1 cellular context compared by ENCODE assay signal in the genomic region with DNA sequence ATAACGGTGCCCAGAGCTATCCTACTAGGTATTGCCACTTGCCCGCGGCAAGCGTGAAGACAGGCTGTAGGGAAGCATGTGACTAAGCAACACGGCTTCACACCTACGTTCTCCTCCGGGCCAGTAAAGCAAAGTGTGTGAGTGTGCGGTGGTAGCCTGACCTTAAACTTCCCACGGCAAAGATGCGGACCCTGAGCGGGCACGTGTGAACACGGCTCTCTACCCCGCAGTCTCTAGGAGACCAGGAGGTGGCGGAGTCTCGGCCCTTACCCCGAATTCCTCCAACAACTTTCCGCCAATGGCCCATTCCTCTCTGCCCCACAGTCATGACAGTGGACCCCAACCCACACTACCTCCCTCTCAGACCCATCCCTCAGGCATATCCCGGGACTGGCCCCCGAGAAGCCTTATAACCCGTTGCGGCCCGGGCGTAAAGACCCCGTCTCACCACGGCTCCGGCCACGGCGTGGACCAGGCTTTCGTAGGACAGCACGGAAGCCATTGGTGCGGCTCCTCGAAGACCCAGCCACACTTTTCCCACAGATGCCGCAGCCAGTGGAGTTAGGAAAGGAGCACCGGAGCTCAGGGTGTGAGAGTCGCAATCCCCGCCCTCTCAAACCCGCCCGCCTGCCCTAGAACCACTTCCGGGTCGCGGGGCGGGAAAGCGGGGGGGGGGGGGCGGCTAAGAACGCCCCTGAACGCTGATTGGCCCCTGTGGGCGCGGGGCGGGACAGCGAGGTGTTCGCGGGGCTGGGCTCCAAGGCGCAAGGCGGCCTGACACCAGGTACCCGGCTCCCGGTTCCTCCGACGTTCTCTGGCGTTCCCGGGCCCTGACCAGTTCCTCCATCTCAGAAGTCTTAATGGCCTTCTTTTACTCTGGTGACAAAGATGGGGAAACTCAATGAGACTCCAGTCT.
TF ChIP-seq lines count a peak whose summit lies in the region.

A gene with protein sequence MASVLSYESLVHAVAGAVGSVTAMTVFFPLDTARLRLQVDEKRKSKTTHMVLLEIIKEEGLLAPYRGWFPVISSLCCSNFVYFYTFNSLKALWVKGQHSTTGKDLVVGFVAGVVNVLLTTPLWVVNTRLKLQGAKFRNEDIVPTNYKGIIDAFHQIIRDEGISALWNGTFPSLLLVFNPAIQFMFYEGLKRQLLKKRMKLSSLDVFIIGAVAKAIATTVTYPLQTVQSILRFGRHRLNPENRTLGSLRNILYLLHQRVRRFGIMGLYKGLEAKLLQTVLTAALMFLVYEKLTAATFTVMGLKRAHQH (minus strand): TSS at position 600 of the 916 bp plus-strand sequence. CDS start 98 bp downstream, at position 502.

TF ChIP-seq in HepG2, 621 proteins besides CTCF, POLR2A, EP300 and RAD21 (continued from another document and continues in another):
- TF ChIP-seq, protein P1, sequence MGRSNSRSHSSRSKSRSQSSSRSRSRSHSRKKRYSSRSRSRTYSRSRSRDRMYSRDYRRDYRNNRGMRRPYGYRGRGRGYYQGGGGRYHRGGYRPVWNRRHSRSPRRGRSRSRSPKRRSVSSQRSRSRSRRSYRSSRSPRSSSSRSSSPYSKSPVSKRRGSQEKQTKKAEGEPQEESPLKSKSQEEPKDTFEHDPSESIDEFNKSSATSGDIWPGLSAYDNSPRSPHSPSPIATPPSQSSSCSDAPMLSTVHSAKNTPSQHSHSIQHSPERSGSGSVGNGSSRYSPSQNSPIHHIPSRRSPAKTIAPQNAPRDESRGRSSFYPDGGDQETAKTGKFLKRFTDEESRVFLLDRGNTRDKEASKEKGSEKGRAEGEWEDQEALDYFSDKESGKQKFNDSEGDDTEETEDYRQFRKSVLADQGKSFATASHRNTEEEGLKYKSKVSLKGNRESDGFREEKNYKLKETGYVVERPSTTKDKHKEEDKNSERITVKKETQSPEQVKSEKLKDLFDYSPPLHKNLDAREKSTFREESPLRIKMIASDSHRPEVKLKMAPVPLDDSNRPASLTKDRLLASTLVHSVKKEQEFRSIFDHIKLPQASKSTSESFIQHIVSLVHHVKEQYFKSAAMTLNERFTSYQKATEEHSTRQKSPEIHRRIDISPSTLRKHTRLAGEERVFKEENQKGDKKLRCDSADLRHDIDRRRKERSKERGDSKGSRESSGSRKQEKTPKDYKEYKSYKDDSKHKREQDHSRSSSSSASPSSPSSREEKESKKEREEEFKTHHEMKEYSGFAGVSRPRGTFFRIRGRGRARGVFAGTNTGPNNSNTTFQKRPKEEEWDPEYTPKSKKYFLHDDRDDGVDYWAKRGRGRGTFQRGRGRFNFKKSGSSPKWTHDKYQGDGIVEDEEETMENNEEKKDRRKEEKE (IDR thresholded peaks at IDR 0.05) = no peak
- TF ChIP-seq ZNF12 (CRISPR knock-in tag; IDR thresholded peaks at IDR 0.05) = no peak
- TF ChIP-seq, protein P2, sequence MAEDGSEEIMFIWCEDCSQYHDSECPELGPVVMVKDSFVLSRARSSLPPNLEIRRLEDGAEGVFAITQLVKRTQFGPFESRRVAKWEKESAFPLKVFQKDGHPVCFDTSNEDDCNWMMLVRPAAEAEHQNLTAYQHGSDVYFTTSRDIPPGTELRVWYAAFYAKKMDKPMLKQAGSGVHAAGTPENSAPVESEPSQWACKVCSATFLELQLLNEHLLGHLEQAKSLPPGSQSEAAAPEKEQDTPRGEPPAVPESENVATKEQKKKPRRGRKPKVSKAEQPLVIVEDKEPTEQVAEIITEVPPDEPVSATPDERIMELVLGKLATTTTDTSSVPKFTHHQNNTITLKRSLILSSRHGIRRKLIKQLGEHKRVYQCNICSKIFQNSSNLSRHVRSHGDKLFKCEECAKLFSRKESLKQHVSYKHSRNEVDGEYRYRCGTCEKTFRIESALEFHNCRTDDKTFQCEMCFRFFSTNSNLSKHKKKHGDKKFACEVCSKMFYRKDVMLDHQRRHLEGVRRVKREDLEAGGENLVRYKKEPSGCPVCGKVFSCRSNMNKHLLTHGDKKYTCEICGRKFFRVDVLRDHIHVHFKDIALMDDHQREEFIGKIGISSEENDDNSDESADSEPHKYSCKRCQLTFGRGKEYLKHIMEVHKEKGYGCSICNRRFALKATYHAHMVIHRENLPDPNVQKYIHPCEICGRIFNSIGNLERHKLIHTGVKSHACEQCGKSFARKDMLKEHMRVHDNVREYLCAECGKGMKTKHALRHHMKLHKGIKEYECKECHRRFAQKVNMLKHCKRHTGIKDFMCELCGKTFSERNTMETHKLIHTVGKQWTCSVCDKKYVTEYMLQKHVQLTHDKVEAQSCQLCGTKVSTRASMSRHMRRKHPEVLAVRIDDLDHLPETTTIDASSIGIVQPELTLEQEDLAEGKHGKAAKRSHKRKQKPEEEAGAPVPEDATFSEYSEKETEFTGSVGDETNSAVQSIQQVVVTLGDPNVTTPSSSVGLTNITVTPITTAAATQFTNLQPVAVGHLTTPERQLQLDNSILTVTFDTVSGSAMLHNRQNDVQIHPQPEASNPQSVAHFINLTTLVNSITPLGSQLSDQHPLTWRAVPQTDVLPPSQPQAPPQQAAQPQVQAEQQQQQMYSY (CRISPR knock-in tag; IDR thresholded peaks at IDR 0.05) = no peak
- TF ChIP-seq, protein P3, sequence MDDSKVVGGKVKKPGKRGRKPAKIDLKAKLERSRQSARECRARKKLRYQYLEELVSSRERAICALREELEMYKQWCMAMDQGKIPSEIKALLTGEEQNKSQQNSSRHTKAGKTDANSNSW (CRISPR knock-in tag; IDR thresholded peaks at IDR 0.05; ENCODE audit: borderline replicate concordance) = no peak
- TF ChIP-seq, protein P4, sequence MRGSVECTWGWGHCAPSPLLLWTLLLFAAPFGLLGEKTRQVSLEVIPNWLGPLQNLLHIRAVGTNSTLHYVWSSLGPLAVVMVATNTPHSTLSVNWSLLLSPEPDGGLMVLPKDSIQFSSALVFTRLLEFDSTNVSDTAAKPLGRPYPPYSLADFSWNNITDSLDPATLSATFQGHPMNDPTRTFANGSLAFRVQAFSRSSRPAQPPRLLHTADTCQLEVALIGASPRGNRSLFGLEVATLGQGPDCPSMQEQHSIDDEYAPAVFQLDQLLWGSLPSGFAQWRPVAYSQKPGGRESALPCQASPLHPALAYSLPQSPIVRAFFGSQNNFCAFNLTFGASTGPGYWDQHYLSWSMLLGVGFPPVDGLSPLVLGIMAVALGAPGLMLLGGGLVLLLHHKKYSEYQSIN (CRISPR knock-in tag; IDR thresholded peaks at IDR 0.05; ENCODE audit: borderline replicate concordance) = no peak
- TF ChIP-seq STAT5B (CRISPR knock-in tag; IDR thresholded peaks at IDR 0.05) = no peak
- TF ChIP-seq ZNF10 (CRISPR knock-in tag; IDR thresholded peaks at IDR 0.05; ENCODE audit: borderline replicate concordance, low read depth) = 0 out of 2 replicates have a peak, but pooled peaks have one; percentile 36
- 0 out of 2 replicates have a peak, but pooled peaks have one; percentile 37 for TF ChIP-seq HOXA5 (CRISPR knock-in tag; IDR thresholded peaks at IDR 0.05)
- TF ChIP-seq TOPORS (CRISPR knock-in tag; IDR thresholded peaks at IDR 0.05) = no peak
- TF ChIP-seq ZNF839 (CRISPR knock-in tag; IDR thresholded peaks at IDR 0.05; ENCODE audit: borderline replicate concordance) = no peak
- no peak for TF ChIP-seq ZNF382 (CRISPR knock-in tag; IDR thresholded peaks at IDR 0.05; ENCODE audit: borderline replicate concordance)
- no peak for TF ChIP-seq SETDB1 (CRISPR knock-in tag; IDR thresholded peaks at IDR 0.05; ENCODE audit: borderline replicate concordance)
- TF ChIP-seq, protein P5, sequence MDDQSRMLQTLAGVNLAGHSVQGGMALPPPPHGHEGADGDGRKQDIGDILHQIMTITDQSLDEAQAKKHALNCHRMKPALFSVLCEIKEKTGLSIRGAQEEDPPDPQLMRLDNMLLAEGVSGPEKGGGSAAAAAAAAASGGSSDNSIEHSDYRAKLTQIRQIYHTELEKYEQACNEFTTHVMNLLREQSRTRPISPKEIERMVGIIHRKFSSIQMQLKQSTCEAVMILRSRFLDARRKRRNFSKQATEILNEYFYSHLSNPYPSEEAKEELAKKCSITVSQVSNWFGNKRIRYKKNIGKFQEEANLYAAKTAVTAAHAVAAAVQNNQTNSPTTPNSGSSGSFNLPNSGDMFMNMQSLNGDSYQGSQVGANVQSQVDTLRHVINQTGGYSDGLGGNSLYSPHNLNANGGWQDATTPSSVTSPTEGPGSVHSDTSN (CRISPR knock-in tag; IDR thresholded peaks at IDR 0.05; ENCODE audit: borderline replicate concordance) = no peak
- TF ChIP-seq ZNF501 (CRISPR knock-in tag; IDR thresholded peaks at IDR 0.05) = peak; percentile 71; the same call in 1 of the 2 replicates
- no peak for TF ChIP-seq CC2D1A (CRISPR knock-in tag; IDR thresholded peaks at IDR 0.05)
- no peak for TF ChIP-seq MIXL1 (CRISPR knock-in tag; IDR thresholded peaks at IDR 0.05)
- TF ChIP-seq RORA (CRISPR knock-in tag; IDR thresholded peaks at IDR 0.05) = no peak
- TF ChIP-seq ZNF354B (CRISPR knock-in tag; IDR thresholded peaks at IDR 0.05) = no peak
- peak in 1 of 2 experiments; percentile 49; a peak in 1 of 4 replicates for TF ChIP-seq KLF16 (CRISPR knock-in tag; IDR thresholded peaks at IDR 0.05)
- TF ChIP-seq, protein P6, sequence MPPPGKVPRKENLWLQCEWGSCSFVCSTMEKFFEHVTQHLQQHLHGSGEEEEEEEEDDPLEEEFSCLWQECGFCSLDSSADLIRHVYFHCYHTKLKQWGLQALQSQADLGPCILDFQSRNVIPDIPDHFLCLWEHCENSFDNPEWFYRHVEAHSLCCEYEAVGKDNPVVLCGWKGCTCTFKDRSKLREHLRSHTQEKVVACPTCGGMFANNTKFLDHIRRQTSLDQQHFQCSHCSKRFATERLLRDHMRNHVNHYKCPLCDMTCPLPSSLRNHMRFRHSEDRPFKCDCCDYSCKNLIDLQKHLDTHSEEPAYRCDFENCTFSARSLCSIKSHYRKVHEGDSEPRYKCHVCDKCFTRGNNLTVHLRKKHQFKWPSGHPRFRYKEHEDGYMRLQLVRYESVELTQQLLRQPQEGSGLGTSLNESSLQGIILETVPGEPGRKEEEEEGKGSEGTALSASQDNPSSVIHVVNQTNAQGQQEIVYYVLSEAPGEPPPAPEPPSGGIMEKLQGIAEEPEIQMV (CRISPR knock-in tag; IDR thresholded peaks at IDR 0.05; ENCODE audit: low read depth) = no peak
- TF ChIP-seq, protein P7, sequence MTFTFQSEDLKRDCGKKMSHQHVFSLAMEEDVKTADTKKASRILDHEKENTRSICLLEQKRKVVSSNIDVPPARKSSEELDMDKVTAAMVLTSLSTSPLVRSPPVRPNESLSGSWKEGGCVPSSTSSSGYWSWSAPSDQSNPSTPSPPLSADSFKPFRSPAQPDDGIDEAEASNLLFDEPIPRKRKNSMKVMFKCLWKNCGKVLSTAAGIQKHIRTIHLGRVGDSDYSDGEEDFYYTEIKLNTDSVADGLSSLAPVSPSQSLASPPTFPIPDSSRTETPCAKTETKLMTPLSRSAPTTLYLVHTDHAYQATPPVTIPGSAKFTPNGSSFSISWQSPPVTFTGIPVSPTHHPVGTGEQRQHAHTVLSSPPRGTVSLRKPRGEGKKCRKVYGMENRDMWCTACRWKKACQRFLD (CRISPR knock-in tag; IDR thresholded peaks at IDR 0.05; ENCODE audit: borderline replicate concordance) = no peak
- TF ChIP-seq DNMT1 (CRISPR knock-in tag; IDR thresholded peaks at IDR 0.05) = no peak
- no peak for TF ChIP-seq ZNF432 (CRISPR knock-in tag; IDR thresholded peaks at IDR 0.05; ENCODE audit: borderline replicate concordance)
- TF ChIP-seq, protein P8, sequence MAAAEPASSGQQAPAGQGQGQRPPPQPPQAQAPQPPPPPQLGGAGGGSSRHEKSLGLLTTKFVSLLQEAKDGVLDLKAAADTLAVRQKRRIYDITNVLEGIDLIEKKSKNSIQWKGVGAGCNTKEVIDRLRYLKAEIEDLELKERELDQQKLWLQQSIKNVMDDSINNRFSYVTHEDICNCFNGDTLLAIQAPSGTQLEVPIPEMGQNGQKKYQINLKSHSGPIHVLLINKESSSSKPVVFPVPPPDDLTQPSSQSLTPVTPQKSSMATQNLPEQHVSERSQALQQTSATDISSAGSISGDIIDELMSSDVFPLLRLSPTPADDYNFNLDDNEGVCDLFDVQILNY (CRISPR knock-in tag; conservative IDR thresholded peaks at IDR 0.05) = peak; percentile 71; the same call in 1 of the 2 replicates
- no peak for TF ChIP-seq ZNF615 (CRISPR knock-in tag; IDR thresholded peaks at IDR 0.05; ENCODE audit: borderline replicate concordance)
- no peak for TF ChIP-seq ETV6 (CRISPR knock-in tag; conservative IDR thresholded peaks at IDR 0.05)
- no peak for TF ChIP-seq FOXA3 (CRISPR knock-in tag; IDR thresholded peaks at IDR 0.05)
- TF ChIP-seq SP140L (CRISPR knock-in tag; IDR thresholded peaks at IDR 0.05; ENCODE audit: borderline replicate concordance) = no peak
- TF ChIP-seq ZNF660 (CRISPR knock-in tag; IDR thresholded peaks at IDR 0.05; ENCODE audit: borderline replicate concordance, low read depth) = no peak
- TF ChIP-seq ZNF788 (CRISPR knock-in tag; IDR thresholded peaks at IDR 0.05; ENCODE audit: borderline replicate concordance) = peak; percentile 69; the same call in 1 of the 2 replicates
- peak; percentile 47 for TF ChIP-seq IKZF4 (CRISPR knock-in tag; IDR thresholded peaks at IDR 0.05; ENCODE audit: borderline replicate concordance, low read depth, not compliant biosample characterization)
- no peak; the same call in 1 of the 2 replicates for TF ChIP-seq ISX (CRISPR knock-in tag; conservative IDR thresholded peaks at IDR 0.05)
- TF ChIP-seq ESRRA (CRISPR knock-in tag; IDR thresholded peaks at IDR 0.05; ENCODE audit: low read depth) = no peak
- peak; percentile 83; the same call in 1 of the 2 replicates for TF ChIP-seq MYC (CRISPR knock-in tag; IDR thresholded peaks at IDR 0.05; ENCODE audit: borderline replicate concordance)
- TF ChIP-seq, protein P9, sequence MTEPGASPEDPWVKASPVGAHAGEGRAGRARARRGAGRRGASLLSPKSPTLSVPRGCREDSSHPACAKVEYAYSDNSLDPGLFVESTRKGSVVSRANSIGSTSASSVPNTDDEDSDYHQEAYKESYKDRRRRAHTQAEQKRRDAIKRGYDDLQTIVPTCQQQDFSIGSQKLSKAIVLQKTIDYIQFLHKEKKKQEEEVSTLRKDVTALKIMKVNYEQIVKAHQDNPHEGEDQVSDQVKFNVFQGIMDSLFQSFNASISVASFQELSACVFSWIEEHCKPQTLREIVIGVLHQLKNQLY (CRISPR knock-in tag; IDR thresholded peaks at IDR 0.05) = no peak
- no peak for TF ChIP-seq MAF1 (CRISPR knock-in tag; IDR thresholded peaks at IDR 0.05; ENCODE audit: borderline replicate concordance)
- 0 out of 2 replicates have a peak, but pooled peaks have one; percentile 18 for TF ChIP-seq SIN3A (IDR thresholded peaks at IDR 0.05; ENCODE audit: borderline replicate concordance, low read depth, low read length)
- TF ChIP-seq, protein P10, sequence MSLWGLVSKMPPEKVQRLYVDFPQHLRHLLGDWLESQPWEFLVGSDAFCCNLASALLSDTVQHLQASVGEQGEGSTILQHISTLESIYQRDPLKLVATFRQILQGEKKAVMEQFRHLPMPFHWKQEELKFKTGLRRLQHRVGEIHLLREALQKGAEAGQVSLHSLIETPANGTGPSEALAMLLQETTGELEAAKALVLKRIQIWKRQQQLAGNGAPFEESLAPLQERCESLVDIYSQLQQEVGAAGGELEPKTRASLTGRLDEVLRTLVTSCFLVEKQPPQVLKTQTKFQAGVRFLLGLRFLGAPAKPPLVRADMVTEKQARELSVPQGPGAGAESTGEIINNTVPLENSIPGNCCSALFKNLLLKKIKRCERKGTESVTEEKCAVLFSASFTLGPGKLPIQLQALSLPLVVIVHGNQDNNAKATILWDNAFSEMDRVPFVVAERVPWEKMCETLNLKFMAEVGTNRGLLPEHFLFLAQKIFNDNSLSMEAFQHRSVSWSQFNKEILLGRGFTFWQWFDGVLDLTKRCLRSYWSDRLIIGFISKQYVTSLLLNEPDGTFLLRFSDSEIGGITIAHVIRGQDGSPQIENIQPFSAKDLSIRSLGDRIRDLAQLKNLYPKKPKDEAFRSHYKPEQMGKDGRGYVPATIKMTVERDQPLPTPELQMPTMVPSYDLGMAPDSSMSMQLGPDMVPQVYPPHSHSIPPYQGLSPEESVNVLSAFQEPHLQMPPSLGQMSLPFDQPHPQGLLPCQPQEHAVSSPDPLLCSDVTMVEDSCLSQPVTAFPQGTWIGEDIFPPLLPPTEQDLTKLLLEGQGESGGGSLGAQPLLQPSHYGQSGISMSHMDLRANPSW (CRISPR knock-in tag; IDR thresholded peaks at IDR 0.05; ENCODE audit: borderline replicate concordance) = no peak; the same call in 1 of the 2 replicates
- TF ChIP-seq HOXA3 (CRISPR knock-in tag; IDR thresholded peaks at IDR 0.05) = peak; percentile 16; the same call in 1 of the 2 replicates
- no peak for TF ChIP-seq PHB2 (IDR thresholded peaks at IDR 0.05; ENCODE audit: partially characterized antibody)
